In the genomic region with DNA sequence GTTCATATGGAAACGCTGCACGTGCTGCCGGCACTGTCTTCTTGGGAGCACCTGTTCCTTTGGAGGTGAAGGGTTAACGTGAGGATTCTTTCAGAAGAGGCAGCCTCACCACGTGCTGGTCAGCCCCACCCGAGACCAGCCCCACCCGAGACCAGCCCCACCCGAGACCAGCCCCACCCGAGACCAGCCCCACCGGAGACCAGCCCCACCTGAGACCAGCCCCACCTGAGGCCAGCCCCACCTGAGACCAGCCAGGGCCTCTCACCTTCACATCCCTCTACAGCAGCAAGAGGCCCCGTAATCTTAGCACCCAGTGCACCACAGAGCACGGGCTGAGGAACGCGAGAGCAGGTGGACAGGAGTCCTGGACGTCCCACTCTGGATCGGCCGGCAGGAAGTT, we compare ENCODE assay signal across 10 cellular contexts. TPM values are rescaled to one million over a fixed set of nuclear protein-coding genes. Genes with fewer than 3 reads are reported as not detected.
"Had no signal": no experiment of that assay in that cellular context is flagged by ENCODE, and none has a peak within 500 bp of the region (broad histone marks: within the 10 kb centered on the region; RNA-seq: fewer than 3 reads in every experiment).

No MANE protein-coding gene starts in this region.

- ATAC-seq: HepG2 had no signal

- DNase-seq: IMR-90, KBM-7, KG1 had no signal

- H3K9ac ChIP-seq: KMS-11 had no signal

- H3K27ac ChIP-seq: HL-60, KMS-11 had no signal

- H3K4me2 ChIP-seq: KMS-11 had no signal

- FAIRE-seq: HepG2, HTR-8/SVneo had no signal

RNA-seq across cellular contexts. Expression of a gene that starts 18.0 kb away (rescaled TPM):
- total RNA-seq: HT-29, HT1080, IMR-90 had no signal
- polyA plus RNA-seq: IgD-negative memory B cell had no signal
